ENCODE assay signal across 8 cellular contexts in genomic region chr2:128321784-128322650, GRCh38. TPM values are rescaled to one million over a fixed set of nuclear protein-coding genes. Genes with fewer than 3 reads are reported as not detected.
DNase-seq lines count a peak whose midpoint lies in the region; ATAC-seq, FAIRE-seq and TF ChIP-seq lines count a peak whose summit lies in the region.

No MANE protein-coding gene starts in this region.

- FAIRE-seq in frontal cortex (lab: Jason Lieb, UNC), result no peak

- H2AK9ac ChIP-seq in IMR-90 (replicated peaks; ENCODE audit: low read depth, low read length, poor library complexity), result peak overlapping the region; percentile 93

- H3K56ac ChIP-seq in IMR-90 (ENCODE audit: extremely low read depth, insufficient read depth, low read length), result peak overlapping the region; percentile 57; the same call in 1 of the 2 replicates

- peak; percentile 95 for TF ChIP-seq RAD21 in IMR-90 (IDR thresholded peaks at IDR 0.05; ENCODE audit: low read length)

- peak overlapping the region; percentile 96 for H2AFZ ChIP-seq in IMR-90 (replicated peaks; ENCODE audit: low read length, poor library complexity)

- intact Hi-C loops in IMR-90 (cut with micrococcal nuclease), result loop anchor here (1.0 to 5.0 kb wide), 10 partner anchors 150 to 1600 kb away; no protein-coding TSS in a partner anchor

- H3K79me1 ChIP-seq in IMR-90 (ENCODE audit: low read depth in 1 of 2, low read length in 2 of 2), result peaks cover 0 to 6% of the 10 kb centered on the region in 2 experiments; a peak in 2 of 4 replicates

- peak overlapping the region; percentile 81; the same call in 2 of the 3 replicates for H2BK15ac ChIP-seq in IMR-90 (ENCODE audit: low read depth, low read length)

- peak overlapping the region; percentile 77 for H2BK120ac ChIP-seq in IMR-90 (ENCODE audit: low read depth, low read length)

- DNase-seq in EH (ENCODE audit: low read depth) (peak; percentile 86), IMR-90 (peak; percentile 75), SHP77 (lab: John Stamatoyannopoulos, UW) (peak; percentile 56 to 75), activated gamma-delta T cell (lab: John Stamatoyannopoulos, UW) (peak; percentile 65), frontal cortex (ENCODE audit: low spot score in 2 of 2) (peak; percentile 95), nucleus accumbens (lab: John Stamatoyannopoulos, UW) (peak in 52 of 56 donors; percentile 40 to 90 (median 74)), superior temporal gyrus (ENCODE audit: extremely low spot score) (peak; percentile 92)

- peak overlapping the region; percentile 86 for H3K4ac ChIP-seq in IMR-90 (ENCODE audit: low read depth, low read length)

- H2BK5ac ChIP-seq in IMR-90 (ENCODE audit: low read depth, low read length, poor library complexity, severe bottlenecking), result peak overlapping the region; percentile 72

- ATAC-seq in GM21576 (IDR thresholded peaks at IDR 0.05; ENCODE audit: unreplicated experiment), result peak; percentile 42
- peak; percentile 64 for ATAC-seq in IMR-90 (ENCODE audit: low read depth)

- H3K9ac ChIP-seq in IMR-90 (ENCODE audit: low read depth, low read length), result peak overlapping the region; percentile 67

- peak overlapping the region; percentile 74; the same call in 1 of the 2 replicates for H3K18ac ChIP-seq in IMR-90 (ENCODE audit: low read depth, low read length)

- H4K8ac ChIP-seq in IMR-90 (ENCODE audit: low read depth in 2 of 2, low read length in 2 of 2), result peak overlapping the region; percentile 78 to 94

- dilution Hi-C loops in IMR-90 (cut with HindIII; ENCODE audit: low sequenced_read_pairs, unreplicated experiment), result no loop called here

- H3K27me3 ChIP-seq in IMR-90 (ENCODE audit: control insufficient read depth, insufficient read depth, low read length), result no peaks in the 10 kb centered on the region

- peak overlapping the region; percentile 66 for H3K23ac ChIP-seq in IMR-90 (ENCODE audit: low read depth, low read length)

- peak overlapping the region; percentile 58 for H3K27ac ChIP-seq in IMR-90 (ENCODE audit: insufficient read depth, low read length)

- no TSS peak for BruUV-seq in IMR-90 (replicated peaks; lab: Mats Ljungman, UMichigan)

- H3K14ac ChIP-seq in IMR-90 (replicated peaks; ENCODE audit: low read depth, low read length), result peak overlapping the region; percentile 93

- CTCF ChIA-PET in IMR-90 (lab: Yijun Ruan, JAX), result interaction anchor here (0.7 kb wide), 1 partner anchor 299 kb away, joined by 3 read pairs; no protein-coding TSS in a partner anchor

- H4K91ac ChIP-seq in IMR-90 (ENCODE audit: insufficient read depth, low read depth, low read length), result peak overlapping the region; percentile 76

- H3K9me1 ChIP-seq in IMR-90 (ENCODE audit: insufficient read depth, low read length), result peaks cover 4% of the 10 kb centered on the region; the same call in 1 of the 2 replicates

- peak overlapping the region; percentile 77 for H2BK20ac ChIP-seq in IMR-90 (ENCODE audit: low read depth, low read length)

- peaks cover 7% of the 10 kb centered on the region; the same call in 1 of the 2 replicates for H3K4me1 ChIP-seq in IMR-90 (ENCODE audit: control insufficient read depth, insufficient read depth, low read length)

- no peaks in the 10 kb centered on the region for H3K9me3 ChIP-seq in IMR-90 (ENCODE audit: control insufficient read depth, insufficient read depth, low read length)

- no peaks in the 10 kb centered on the region for H3K36me3 ChIP-seq in IMR-90 (ENCODE audit: control insufficient read depth, insufficient read depth, low read length)

- H4K20me1 ChIP-seq in IMR-90 (ENCODE audit: insufficient read depth, low read length), result peaks cover 9% of the 10 kb centered on the region

- peak; percentile 63 for TF ChIP-seq POLR2A in IMR-90 (IDR thresholded peaks at IDR 0.05; ENCODE audit: low read depth, low read length)

- H4K5ac ChIP-seq in IMR-90 (ENCODE audit: low read depth, low read length), result peak overlapping the region; percentile 75; the same call in 1 of the 2 replicates

- WGBS in IMR-90 (ENCODE audit: extremely low coverage in 2 of 2, insufficient read length in 1 of 2), 2 experiments, result 4% methylated on average over 43 of the region's 89 CpGs; no CpG with 5 or more reads in 1 of the 2 experiments

- peak; percentile 99 for TF ChIP-seq CTCF in IMR-90 (conservative IDR thresholded peaks at IDR 0.05; ENCODE audit: low read depth, low read length)

- H3K4me2 ChIP-seq in IMR-90 (ENCODE audit: low read depth, low read length), result peak overlapping the region; percentile 66

- POLR2A ChIA-PET in IMR-90 (lab: Charles Lee; ENCODE audit: unreplicated experiment), result no interaction called here

- in situ Hi-C loops in IMR-90 (cut with MboI; ENCODE audit: low sequenced_read_pairs), result loop anchor here (10.0 to 25.0 kb wide), 5 partner anchors 213 to 435 kb away; partner anchors contain the start of gene AMMECR1L

- H3K4me3 ChIP-seq in IMR-90 (ENCODE audit: insufficient read depth, low read depth, low read length), result peak overlapping the region; percentile 49

- H2AK5ac ChIP-seq in IMR-90 (ENCODE audit: low read depth, low read length), result peak overlapping the region; percentile 90

TF ChIP-seq in IMR-90, 13 proteins besides CTCF, POLR2A, EP300 and RAD21:
- TF ChIP-seq CHD1 (IDR thresholded peaks at IDR 0.05; ENCODE audit: low read depth, low read length) (no peak), RFX5 (IDR thresholded peaks at IDR 0.05; ENCODE audit: low read depth, low read length) (no peak), MAZ (IDR thresholded peaks at IDR 0.05; ENCODE audit: borderline replicate concordance, low read depth, low read length) (peak; percentile 98), ELK1 (IDR thresholded peaks at IDR 0.05; ENCODE audit: borderline replicate concordance, low read depth, low read length) (no peak), SMC3 (IDR thresholded peaks at IDR 0.05; ENCODE audit: low read depth, low read length) (peak; percentile 95), RCOR1 (IDR thresholded peaks at IDR 0.05; ENCODE audit: insufficient replicate concordance, low read length) (no peak), CEBPB (IDR thresholded peaks at IDR 0.05; ENCODE audit: low read depth, low read length) (no peak), MAFK (IDR thresholded peaks at IDR 0.05; ENCODE audit: low read depth, low read length) (peak; percentile 39), NFE2L2 (IDR thresholded peaks at IDR 0.05; ENCODE audit: low read depth, low read length) (peak; percentile 60; the same call in 1 of the 2 replicates), MXI1 (IDR thresholded peaks at IDR 0.05; ENCODE audit: borderline replicate concordance, low read depth, low read length) (no peak), USF2 (IDR thresholded peaks at IDR 0.05; ENCODE audit: low read depth, low read length) (no peak; the same call in 1 of the 2 replicates), BHLHE40 (IDR thresholded peaks at IDR 0.05; ENCODE audit: low read depth, low read length) (peak; percentile 46; the same call in 1 of the 2 replicates), FOS (IDR thresholded peaks at IDR 0.05; ENCODE audit: low read depth, low read length) (no peak)

RNA-seq across cellular contexts. Expression of gene HS6ST1, which starts 3.3 kb away (rescaled TPM):
- total RNA-seq in IMR-90 (2012; rRNA removed) (29.7 and 29.9 TPM in 2 replicates), frontal cortex (51.8 TPM)
- polyA plus RNA-seq in IMR-90 (2012; rRNA removed), result 36.9 and 39.7 TPM in 2 replicates
- polyA plus RNA-seq in IMR-90 (2012; cell fraction: cytosol; rRNA removed), result 22.1 and 48.3 TPM in 2 replicates
- 21.0 and 34.4 TPM in 2 replicates for polyA plus RNA-seq in IMR-90 (2012; cell fraction: nucleus; rRNA removed; ENCODE audit: low replicate concordance)

Comparison
In these comparisons a context has a peak if more than half of its experiments do, and no peak if none do; other contexts are left out.
1. Peak in every context shown above with its lines: DNase-seq, ATAC-seq, H3K4me3 ChIP-seq and H3K27ac ChIP-seq.